Comparison of ENCODE assay signal across 23 cellular contexts in the genomic region with DNA sequence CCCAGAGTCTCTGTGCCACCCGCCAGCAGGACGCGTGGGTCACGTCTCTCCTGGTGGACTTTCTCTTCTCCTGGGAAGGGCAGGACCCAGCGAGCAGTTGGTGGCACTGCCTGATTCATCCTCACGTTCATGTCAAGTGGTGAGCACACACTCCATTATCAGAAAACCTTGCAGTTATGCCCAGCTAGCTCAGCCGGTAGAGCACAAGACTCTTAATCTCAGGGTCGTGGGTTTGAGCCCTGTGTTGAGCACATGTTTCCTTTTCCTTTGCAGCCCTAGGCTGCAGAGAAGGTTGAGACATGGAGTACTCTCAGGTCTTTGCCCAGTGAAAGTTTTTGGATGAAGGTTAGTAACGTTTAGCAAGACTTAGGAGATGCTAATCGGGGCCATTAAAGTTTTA. TPM values are rescaled to one million over a fixed set of nuclear protein-coding genes. Genes with fewer than 3 reads are reported as not detected.
"Had no signal": no experiment of that assay in that cellular context is flagged by ENCODE, and none has a peak within 500 bp of the region (broad histone marks: within the 10 kb centered on the region; RNA-seq: fewer than 3 reads in every experiment).

No MANE protein-coding gene starts in this region.

- H3K4me2 ChIP-seq: smooth muscle cell had no signal

- H3K4me1 ChIP-seq: foreskin keratinocyte, prostate gland, upper lobe of left lung had no signal

- H3K27me3 ChIP-seq: brain microvascular endothelial cell had no signal

- DNase-seq: activated CD4-positive, alpha-beta T cell treated with anti-CD3 and anti-CD28 coated beads, Interleukin-2, amount 10 ng/mL, durations not matched to agents 24 days and 14 days; activated CD8-positive, alpha-beta memory T cell treated with anti-CD3 and anti-CD28 coated beads for 24 hours; activated naive CD4-positive, alpha-beta T cell; activated naive CD8-positive, alpha-beta T cell treated with anti-CD3 and anti-CD28 coated beads, Interleukin-2, amount 10 ng/mL, durations not matched to agents 7 days and 5 days; brain microvascular endothelial cell; esophagus squamous epithelium; foreskin keratinocyte; glutamatergic neuron; kidney glomerular epithelial cell; mesenchymal stem cell; occipital lobe; right cardiac atrium; stimulated activated CD4-positive, alpha-beta T cell treated with anti-CD3 and anti-CD28 coated beads, Interleukin-4, amount 100 ng/mL, for 4 hours; stimulated activated CD8-positive, alpha-beta memory T cell treated with anti-CD3 and anti-CD28 coated beads, Interleukin-4, amount 100 ng/mL, for 48 hours; stimulated activated naive CD8-positive, alpha-beta T cell treated with anti-CD3 and anti-CD28 coated beads, Interleukin-15, Interleukin-2, amounts not matched to agents 100 U/mL and 50 U/mL, for 24 hours; T-helper 17 cell; upper lobe of left lung had no signal

- ATAC-seq: foreskin keratinocyte; natural killer cell treated with Interleukin-12 subunit alpha and Interleukin-12 subunit beta and Interleukin-15 and Interleukin-18, amount 100 ng/mL, for 72 hours; right cardiac atrium; stimulated activated naive CD8-positive, alpha-beta T cell treated with anti-CD3 and anti-CD28 coated beads, Interleukin-15, Interleukin-2, amounts not matched to agents 100 U/mL and 50 U/mL, for 24 hours; T-helper 17 cell; WTC11 had no signal

- H3K4me3 ChIP-seq: coronary artery, esophagus squamous epithelium, prostate gland, smooth muscle cell, upper lobe of left lung had no signal

- H3K9me3 ChIP-seq: prostate gland had no signal

- H3K36me3 ChIP-seq: brain microvascular endothelial cell, esophagus squamous epithelium, prostate gland, upper lobe of left lung had no signal

- H3K27ac ChIP-seq: brain microvascular endothelial cell, coronary artery, esophagus squamous epithelium, foreskin keratinocyte, prostate gland, upper lobe of left lung had no signal

RNA-seq across cellular contexts. Expression of gene OR1F1, which starts 8.0 kb away (rescaled TPM):
- total RNA-seq: activated CD4-positive, alpha-beta T cell treated with anti-CD3 and anti-CD28 coated beads, Interleukin-2, amount 10 ng/mL, durations not matched to agents 24 days and 14 days; activated naive CD8-positive, alpha-beta T cell treated with anti-CD3 and anti-CD28 coated beads, Interleukin-2, amount 10 ng/mL, durations not matched to agents 7 days and 5 days; esophagus squamous epithelium; liver; natural killer cell treated with Interleukin-12 subunit alpha and Interleukin-12 subunit beta and Interleukin-15 and Interleukin-18, amount 100 ng/mL, for 72 hours; prostate gland; right cardiac atrium; smooth muscle cell; T-helper 17 cell; upper lobe of left lung had no signal
- polyA plus RNA-seq: liver, right cardiac atrium, smooth muscle cell had no signal
